Comparison of ENCODE assay signal across 1 cellular context in genomic region chr18:14224551-14225285, GRCh38.
TF ChIP-seq lines count a peak whose summit lies in the region.

No MANE protein-coding gene starts in this region.

TF ChIP-seq in HepG2, 621 proteins besides CTCF, POLR2A, EP300 and RAD21 (continued from another document):
- peak; percentile 58 for TF ChIP-seq ZNF687 (CRISPR knock-in tag; IDR thresholded peaks at IDR 0.05)
TF ChIP-seq in HepG2: peak in this region for 2; not testable (repeated sequence) for 619.
